9 cellular contexts compared by ENCODE assay signal in the genomic region with DNA sequence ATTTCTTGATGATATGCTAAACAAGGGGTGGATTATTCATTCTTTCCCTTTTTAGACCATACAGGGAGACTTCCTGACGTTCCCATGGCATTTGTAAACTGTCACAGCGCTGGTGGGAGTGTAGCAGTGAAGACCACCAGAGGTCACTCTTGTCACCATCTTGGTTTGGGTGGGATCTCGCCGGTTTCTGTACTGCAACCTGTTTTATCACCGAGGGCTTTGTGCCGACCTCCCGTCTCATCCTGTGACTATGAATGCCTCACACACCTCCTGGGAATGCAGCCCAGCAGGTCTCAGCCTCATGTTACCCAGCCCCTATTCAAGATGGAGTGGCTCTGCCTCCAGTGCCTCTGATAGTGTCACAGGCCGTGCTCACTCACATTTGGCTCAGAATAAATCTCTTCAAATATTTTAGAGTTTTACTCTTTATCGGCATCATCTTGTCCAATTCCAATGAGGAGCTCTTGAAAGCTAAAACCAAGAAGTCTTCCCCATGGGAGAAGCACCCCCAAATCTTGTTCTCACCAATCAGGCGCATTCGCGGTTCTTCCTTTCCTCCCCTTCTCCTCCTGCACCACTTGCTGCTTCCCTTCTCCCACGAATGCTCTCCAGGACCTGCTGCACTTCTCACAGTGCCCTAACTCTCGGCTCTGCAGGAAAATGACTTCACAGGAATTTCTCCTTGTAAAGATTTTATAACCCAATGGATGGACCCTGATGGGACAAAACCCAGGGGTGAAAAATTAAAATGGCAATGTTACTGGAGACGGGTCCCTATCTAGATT. TPM values are rescaled to one million over a fixed set of nuclear protein-coding genes. Genes with fewer than 3 reads are reported as not detected.
A peak's percentile ranks its signal among the peaks of the same experiment; 100 is the strongest.
DNase-seq lines count a peak whose midpoint lies in the region; ATAC-seq, FAIRE-seq and TF ChIP-seq lines count a peak whose summit lies in the region.
"Not testable (repeated sequence)": the region's sequence is repeated elsewhere in the genome, so short reads cannot be mapped to it uniquely, and the experiment has no call there.
"Had no signal": no experiment of that assay in that cellular context is flagged by ENCODE, and none has a peak within 500 bp of the region (broad histone marks: within the 10 kb centered on the region; RNA-seq: fewer than 3 reads in every experiment).

No MANE protein-coding gene starts in this region.

- H3K9ac ChIP-seq in PC-3 (ENCODE audit: low read length); H1 (replicated peaks in 1 of 4; ENCODE audit: extremely low read depth in 1 of 4, low read depth in 3 of 4, low read length in 3 of 4): not testable (repeated sequence)

- H3K4ac ChIP-seq in H1 (replicated peaks; ENCODE audit: insufficient read length, low read depth, low read length) = not testable (repeated sequence)

- TF ChIP-seq CTCF in Caco-2 (IDR thresholded peaks at IDR 0.05; ENCODE audit: insufficient read depth in 1 of 2, low read depth in 1 of 2, low read length in 1 of 2, severe bottlenecking in 1 of 2, unreplicated experiment in 1 of 2) (peak; percentile 38 to 47), PC-3 (conservative IDR thresholded peaks at IDR 0.05; ENCODE audit: low read depth, low read length) (peak; percentile 4; the same call in 1 of the 2 replicates), H1 (IDR thresholded peaks at IDR 0.05; ENCODE audit: control extremely low read depth in 1 of 3, insufficient read depth in 1 of 3, low read depth in 1 of 3, low read length in 3 of 3) (peak; percentile 26 to 45 (median 33)), ovary (IDR thresholded peaks at IDR 0.05) (peak in 1 of 3 donors; percentile 18), tibial artery (IDR thresholded peaks at IDR 0.05) (peak in 1 of 2 experiments; percentile 11)
- TF ChIP-seq CTCF in HL-60 (IDR thresholded peaks at IDR 0.05; ENCODE audit: insufficient read depth, low read length) = not testable (repeated sequence)

- H3K9me3 Mint-ChIP-seq in Caco-2 (ENCODE audit: unreplicated experiment); activated T-helper 2 cell treated with anti-CD3 and anti-CD28 coated beads, Interferon-gamma antibody, Interleukin-2, Interleukin-4, amounts not matched to agents 10 μg/mL and 5 μg/mL and 100 μg/mL, durations not matched to agents 14 hours and 24 hours and 36 hours: not testable (repeated sequence)

- H4K8ac ChIP-seq in H1 (ENCODE audit: extremely low read depth, insufficient read depth, low read length) = not testable (repeated sequence)

- not testable (repeated sequence) for H3K27me3 Mint-ChIP-seq in Caco-2 (ENCODE audit: insufficient read depth, unreplicated experiment); activated T-helper 2 cell treated with anti-CD3 and anti-CD28 coated beads, Interferon-gamma antibody, Interleukin-2, Interleukin-4, amounts not matched to agents 10 μg/mL and 5 μg/mL and 100 μg/mL, durations not matched to agents 14 hours and 24 hours and 36 hours (ENCODE audit: low read depth)

- TF ChIP-seq EP300 in H1 (IDR thresholded peaks at IDR 0.05; ENCODE audit: borderline replicate concordance in 1 of 2, low read depth in 2 of 2, low read length in 2 of 2); ovary (IDR thresholded peaks at IDR 0.05): not testable (repeated sequence)

- TF ChIP-seq POLR2A in H1 (IDR thresholded peaks at IDR 0.05; ENCODE audit: control extremely low read depth in 1 of 2, low read depth in 2 of 2, low read length in 2 of 2); ovary (IDR thresholded peaks at IDR 0.05): not testable (repeated sequence)

- peaks cover 34% of the 10 kb centered on the region for H3K4me1 Mint-ChIP-seq in Caco-2 (ENCODE audit: low read depth, unreplicated experiment)
- H3K4me1 Mint-ChIP-seq in activated T-helper 2 cell treated with anti-CD3 and anti-CD28 coated beads, Interferon-gamma antibody, Interleukin-2, Interleukin-4, amounts not matched to agents 10 μg/mL and 5 μg/mL and 100 μg/mL, durations not matched to agents 14 hours and 24 hours and 36 hours (ENCODE audit: low read depth) = not testable (repeated sequence)

- POLR2A ChIA-PET in Caco-2 (lab: Charles Lee); PC-3 (lab: Charles Lee; ENCODE audit: unreplicated experiment); H1 (lab: Charles Lee; ENCODE audit: partially characterized antibody): not testable (repeated sequence)

- peak; percentile 55 to 59 for TF ChIP-seq RAD21 in H1 (IDR thresholded peaks at IDR 0.05 in 1 of 2, conservative IDR thresholded peaks at IDR 0.05 in 1 of 2; ENCODE audit: low read depth in 2 of 2, low read length in 2 of 2)

- H2AK5ac ChIP-seq in H1 (ENCODE audit: low read depth, low read length) = not testable (repeated sequence)

- not testable (repeated sequence) for H4K91ac ChIP-seq in H1 (replicated peaks; ENCODE audit: insufficient read length, low read length)

- not testable (repeated sequence) for H3K56ac ChIP-seq in H1 (replicated peaks; ENCODE audit: insufficient read length, low read depth, low read length)

- H3F3A ChIP-seq in PC-3 (ENCODE audit: low read length, unreplicated experiment) = not testable (repeated sequence)

- not testable (repeated sequence) for H4K20me1 ChIP-seq in PC-3 (ENCODE audit: low read length); H1 (replicated peaks in 1 of 2; ENCODE audit: control insufficient read depth in 1 of 2, insufficient read depth in 2 of 2, low read length in 2 of 2)

- peak overlapping the region; percentile 57 for H3K27ac ChIP-seq in HL-60 (replicated peaks)
- H3K27ac ChIP-seq in PC-3 (ENCODE audit: low read length); H1 (ENCODE audit: low read depth, low read length); ovary; tibial artery: not testable (repeated sequence)

- peaks cover 16% of the 10 kb centered on the region for H3K36me3 Mint-ChIP-seq in Caco-2 (ENCODE audit: insufficient read depth, unreplicated experiment)
- not testable (repeated sequence) for H3K36me3 Mint-ChIP-seq in activated T-helper 2 cell treated with anti-CD3 and anti-CD28 coated beads, Interferon-gamma antibody, Interleukin-2, Interleukin-4, amounts not matched to agents 10 μg/mL and 5 μg/mL and 100 μg/mL, durations not matched to agents 14 hours and 24 hours and 36 hours (ENCODE audit: low read depth)

- H2BK5ac ChIP-seq in H1 (ENCODE audit: low read depth, low read length) = not testable (repeated sequence)

- BruUV-seq in Caco-2 (replicated peaks; lab: Mats Ljungman, UMichigan); PC-3 (replicated peaks; lab: Mats Ljungman, UMichigan): not testable (repeated sequence)

- CTCF ChIA-PET in Caco-2 (lab: Charles Lee); PC-3 (lab: Charles Lee): not testable (repeated sequence)
- CTCF ChIA-PET in H1 (lab: Charles Lee; ENCODE audit: partially characterized antibody) = interaction anchor here (0.9 kb wide), 1 partner anchor 14 kb away, joined by 3 read pairs; no protein-coding TSS in a partner anchor

- FAIRE-seq in H1 (lab: Jason Lieb, UNC) = peak; percentile 93

- not testable (repeated sequence) for H2BK15ac ChIP-seq in H1 (ENCODE audit: low read length)

- H3K27me3 ChIP-seq in Caco-2 (replicated peaks; ENCODE audit: control insufficient read depth, insufficient read depth, low read length); HL-60 (ENCODE audit: insufficient read depth, poor library complexity, severe bottlenecking); PC-3 (ENCODE audit: low read length); H1 (replicated peaks in 1 of 4; ENCODE audit: control insufficient read depth in 3 of 4, extremely low read depth in 1 of 4, insufficient read depth in 3 of 4, low read length in 3 of 4); ovary; tibial artery: not testable (repeated sequence)

- H2AFZ ChIP-seq in PC-3 (ENCODE audit: low read length) = peak overlapping the region; percentile 85
- H2AFZ ChIP-seq in H1 (ENCODE audit: low read length) = not testable (repeated sequence)

- H3K79me1 ChIP-seq in H1 (ENCODE audit: low read depth, low read length) = not testable (repeated sequence)

- peak overlapping the region; percentile 80 for H3K4me3 Mint-ChIP-seq in Caco-2 (ENCODE audit: unreplicated experiment)
- peak overlapping the region; percentile 74 for H3K4me3 Mint-ChIP-seq in activated T-helper 2 cell treated with anti-CD3 and anti-CD28 coated beads, Interferon-gamma antibody, Interleukin-2, Interleukin-4, amounts not matched to agents 10 μg/mL and 5 μg/mL and 100 μg/mL, durations not matched to agents 14 hours and 24 hours and 36 hours (ENCODE audit: low read depth)

- ATAC-seq in PC-3 = peak; percentile 62

- not testable (repeated sequence) for H3K14ac ChIP-seq in H1 (ENCODE audit: insufficient read length)

- intact Hi-C loops in Caco-2 (cut with micrococcal nuclease; ENCODE audit: unreplicated experiment) = loop anchor here (1.0 to 2.0 kb wide), 3 partner anchors 8 to 78 kb away; no protein-coding TSS in a partner anchor
- intact Hi-C loops in PC-3 (cut with micrococcal nuclease); activated T-helper 2 cell treated with anti-CD3 and anti-CD28 coated beads, Interferon-gamma antibody, Interleukin-2, Interleukin-4, amounts not matched to agents 10 μg/mL and 5 μg/mL and 100 μg/mL, durations not matched to agents 14 hours and 24 hours and 36 hours (cut with micrococcal nuclease); ovary (cut with DNase I); tibial artery (cut with DNase I; ENCODE audit: low total_unique reads): not testable (repeated sequence)

- H3K23me2 ChIP-seq in H1 (ENCODE audit: low read depth, low read length) = not testable (repeated sequence)

- H3K18ac ChIP-seq in H1 (ENCODE audit: extremely low read depth, low read length) = not testable (repeated sequence)

- not testable (repeated sequence) for H3K23ac ChIP-seq in H1 (ENCODE audit: insufficient read length)

- H2BK12ac ChIP-seq in H1 (ENCODE audit: low read depth, low read length) = not testable (repeated sequence)

- not testable (repeated sequence) for H3K9me3 ChIP-seq in Caco-2; PC-3 (ENCODE audit: low read length); H1 (ENCODE audit: insufficient read depth in 2 of 2, low read depth in 1 of 2, low read length in 1 of 2); ovary; tibial artery

- H2BK20ac ChIP-seq in H1 (ENCODE audit: low read length) = not testable (repeated sequence)

- peak; percentile 74 to 86 for DNase-seq in Caco-2
- not testable (repeated sequence) for DNase-seq in HL-60 (ENCODE audit: low read depth in 1 of 2, low spot score in 1 of 2); activated T-helper 2 cell treated with anti-CD3 and anti-CD28 coated beads, Interferon-gamma antibody, Interleukin-2, Interleukin-4, amounts not matched to agents 10 μg/mL and 5 μg/mL and 100 μg/mL, durations not matched to agents 14 hours and 24 hours and 36 hours (ENCODE audit: low spot score); tibial artery
- DNase-seq in PC-3 = peak; percentile 51
- DNase-seq in H1 (ENCODE audit: low read depth in 1 of 2, low spot score in 2 of 2) = peak; percentile 36 to 46
- DNase-seq in kidney tubule cell (ENCODE audit: low spot score) = peak; percentile 50
- DNase-seq in ovary = peak in 1 of 5 donors; percentile 12

- H3K4me3 ChIP-seq in Caco-2 (ENCODE audit: low read depth, low read length) (peak overlapping the region; percentile 21), PC-3 (ENCODE audit: low read length) (peak overlapping the region; percentile 69), ovary (peak overlapping the region; percentile 21), tibial artery (peak overlapping the region; percentile 47 to 53)
- not testable (repeated sequence) for H3K4me3 ChIP-seq in HL-60 (replicated peaks; ENCODE audit: insufficient read depth, low read length); H1 (ENCODE audit: extremely low read depth in 1 of 4, insufficient read depth in 2 of 4, low read depth in 3 of 4, low read length in 4 of 4)

- peak overlapping the region; percentile 90 for H3K4me2 ChIP-seq in PC-3 (ENCODE audit: low read length)
- H3K4me2 ChIP-seq in H1 (ENCODE audit: insufficient read depth in 1 of 2, low read depth in 2 of 2, low read length in 2 of 2) = peak overlapping the region in 1 of 2 experiments; percentile 34; a peak in 1 of 4 replicates

- not testable (repeated sequence) for H4K5ac ChIP-seq in H1 (ENCODE audit: insufficient read length, low read depth, low read length)

- 22% methylated on average over 10 of the region's 15 CpGs; no CpG with 5 or more reads in 1 of the 2 experiments for whole genome bisulfite sequencing in H1 (ENCODE audit: extremely low coverage in 1 of 2, insufficient coverage in 1 of 2, insufficient read length in 1 of 2, insufficient replicate concordance in 2 of 2, low coverage in 1 of 2, low lambda C conversion rate in 2 of 2, missing lambda C conversion rate in 1 of 2), 2 experiments
- WGBS in ovary, 3 donors = 16 to 22% (median 20%) methylated on average over 15 of the region's 15 CpGs

- H2BK120ac ChIP-seq in H1 (replicated peaks; ENCODE audit: low read depth, low read length) = not testable (repeated sequence)

- H3K9me2 ChIP-seq in PC-3 (replicated peaks; ENCODE audit: low read length) = not testable (repeated sequence)

- H3K79me2 ChIP-seq in PC-3 (ENCODE audit: low read length); H1 (ENCODE audit: control insufficient read depth in 1 of 2, insufficient read depth in 2 of 2, low read length in 2 of 2): not testable (repeated sequence)

- peak overlapping the region; percentile 97 for H3K27ac Mint-ChIP-seq in Caco-2 (ENCODE audit: unreplicated experiment)
- H3K27ac Mint-ChIP-seq in activated T-helper 2 cell treated with anti-CD3 and anti-CD28 coated beads, Interferon-gamma antibody, Interleukin-2, Interleukin-4, amounts not matched to agents 10 μg/mL and 5 μg/mL and 100 μg/mL, durations not matched to agents 14 hours and 24 hours and 36 hours = not testable (repeated sequence)

- H3K36me3 ChIP-seq in Caco-2 (ENCODE audit: control insufficient read depth, insufficient read depth, low read length); PC-3 (ENCODE audit: low read depth, low read length); H1 (ENCODE audit: control insufficient read depth in 2 of 4, insufficient read depth in 4 of 4, low read length in 3 of 4); ovary; tibial artery: not testable (repeated sequence)

- peaks cover 11% of the 10 kb centered on the region; the same call in 1 of the 2 replicates for H3K4me1 ChIP-seq in Caco-2
- not testable (repeated sequence) for H3K4me1 ChIP-seq in PC-3 (ENCODE audit: insufficient read depth, low read length); H1 (replicated peaks in 1 of 4; ENCODE audit: control insufficient read depth in 3 of 4, insufficient read depth in 4 of 4, low read length in 3 of 4); ovary (ENCODE audit: insufficient read depth); tibial artery

RNA-seq across cellular contexts. Expression of gene ARSD, which starts 39.2 kb away (rescaled TPM):
- total RNA-seq in Caco-2 (2022) (5.8 TPM in 2 replicates), PC-3 (2014; rRNA removed) (13.8 and 26.7 TPM in 2 replicates), ovary (10 to 100 TPM; 19.7 to 45.0 (median 41.4) TPM)
- 1.7 and 2.1 TPM in 2 replicates for total RNA-seq in activated T-helper 2 cell treated with anti-CD3 and anti-CD28 coated beads, Interferon-gamma antibody, Interleukin-2, Interleukin-4, amounts not matched to agents 10 μg/mL and 5 μg/mL and 100 μg/mL, durations not matched to agents 14 hours and 24 hours and 36 hours
- 3.2 and 3.4 TPM in 2 replicates for total RNA-seq in H1 (2021; fragmentation: NEBNext Ultra II Directional; extraction: Animal tissue kit (Norgen Biotek cat#: 25700))
- polyA plus RNA-seq in H1 (2011; rRNA removed) (1.8 and 3.5 TPM in 2 replicates), ovary (10 to 100 TPM; 24.2 to 46.7 TPM)
- 2.4 TPM for polyA plus RNA-seq in H1 (2011; cell fraction: cytosol; rRNA removed)
- polyA plus RNA-seq in H1 (2011; cell fraction: nucleus; rRNA removed) = 3.8 TPM
- polyA plus RNA-seq in H1 (2012, experiment 1 of 2) = 2.2 to 2.5 TPM (median 2.3 TPM) in 4 replicates
- 2.2 TPM for polyA plus RNA-seq in H1 (2012, experiment 2 of 2)
- 3.9 TPM for polyA plus RNA-seq in H1 (2013, experiment 1 of 2)
- 3.7 TPM for polyA plus RNA-seq in H1 (2013, experiment 2 of 2)
- 2.9 and 4.5 TPM in 2 replicates for polyA minus RNA-seq in H1 (2011; rRNA and poly(A)+ RNA removed)
- polyA minus RNA-seq in H1 (2011; cell fraction: cytosol; rRNA and poly(A)+ RNA removed) = 3.4 TPM
- polyA minus RNA-seq in H1 (2011; cell fraction: nucleus; rRNA and poly(A)+ RNA removed) = 2.1 TPM
- total RNA-seq: G401 had no signal
